Comparison of ENCODE assay signal across 25 cellular contexts in genomic region chr10:15353471-15353870, GRCh38. TPM values are rescaled to one million over a fixed set of nuclear protein-coding genes. Genes with fewer than 3 reads are reported as not detected.
A peak's percentile ranks its signal among the peaks of the same experiment; 100 is the strongest.
DNase-seq lines count a peak whose midpoint lies in the region; ATAC-seq, FAIRE-seq and TF ChIP-seq lines count a peak whose summit lies in the region.
"Had no signal": no experiment of that assay in that cellular context is flagged by ENCODE, and none has a peak within 500 bp of the region (broad histone marks: within the 10 kb centered on the region; RNA-seq: fewer than 3 reads in every experiment).

No MANE protein-coding gene starts in this region.

- H3K36me3 ChIP-seq in HEK293 (ENCODE audit: control insufficient read depth in 2 of 2, insufficient read depth in 1 of 2, low read length in 2 of 2) (no peaks in the 10 kb centered on the region; a peak in 1 of 3 replicates), pancreas (no peaks in the 10 kb centered on the region)

- no peaks in the 10 kb centered on the region for H3K36me3 Mint-ChIP-seq in WTC11
- H3K36me3 Mint-ChIP-seq: CD8-positive, alpha-beta T cell had no signal

- no peaks in the 10 kb centered on the region for H3K27me3 ChIP-seq in pancreas
- H3K27me3 ChIP-seq: BLaER1 treated with 17β-estradiol and CSF1 and Interleukin-3, amounts not matched to agents 10 nM and 100 nM; MG63 had no signal

- no peak for TF ChIP-seq CTCF in HEK293 (tag by site-specific recombination; IDR thresholded peaks at IDR 0.05)
- no peak for TF ChIP-seq CTCF in WTC11 (IDR thresholded peaks at IDR 0.05)
- TF ChIP-seq CTCF in pancreas (IDR thresholded peaks at IDR 0.05): no peak
- no peak for TF ChIP-seq CTCF in RWPE1 (conservative IDR thresholded peaks at IDR 0.05; ENCODE audit: low read depth)

- no peak overlapping the region for H3K27ac Mint-ChIP-seq in WTC11
- H3K27ac Mint-ChIP-seq: CD8-positive, alpha-beta T cell; IgD-negative memory B cell had no signal

- no peaks in the 10 kb centered on the region for H3K27me3 Mint-ChIP-seq in WTC11 (ENCODE audit: low read depth)

- H3K4me1 ChIP-seq in HEK293 (ENCODE audit: control insufficient read depth, insufficient read depth, low read length) (peaks cover 8% of the 10 kb centered on the region), pancreas (peaks cover 0 to 14% (median 9%) of the 10 kb centered on the region in 3 donors)

- peaks cover 19% of the 10 kb centered on the region for H3K4me1 Mint-ChIP-seq in WTC11

- no peaks in the 10 kb centered on the region for H3K9me3 Mint-ChIP-seq in WTC11
- H3K9me3 Mint-ChIP-seq: CD8-positive, alpha-beta T cell; H9; IgD-negative memory B cell had no signal

- no peak for FAIRE-seq in pancreas (lab: Jason Lieb, UNC)
- FAIRE-seq: RCC 7860 had no signal

- H3K4me3 Mint-ChIP-seq in WTC11: no peak overlapping the region
- H3K4me3 Mint-ChIP-seq: CD8-positive, alpha-beta T cell; H9; IgD-negative memory B cell had no signal

- POLR2A ChIA-PET in HEK293 (lab: Yijun Ruan, JAX) (interaction anchor here (0.9 kb wide), 1 partner anchor 10 kb away, joined by 3 read pairs; no protein-coding TSS in a partner anchor), WTC11 (lab: Charles Lee) (no interaction called here), RWPE1 (lab: Yijun Ruan, JAX; ENCODE audit: low non-redundant PET) (no interaction called here)

- DNase-seq in WTC11 (ENCODE audit: low spot score) (no peak), left lobe of liver (ENCODE audit: low spot score) (no peak), pancreas (no peak), RWPE1 (ENCODE audit: low spot score) (no peak), H4 (ENCODE audit: low spot score) (no peak), HuH-7 (ENCODE audit: low spot score) (no peak)
- DNase-seq: Calu3; CD8-positive, alpha-beta T cell; DMS79; H9; Kasumi-1; MG63; NCI-H1048; NCI-H1436; NCI-H2081; NCI-H748 treated with DMSO at 0.1 percent for 48 hours; NK-92 treated with Interleukin-12 subunit alpha and Interleukin-12 subunit beta, amount 100 ng/mL, for 24 hours; Right ventricle myocardium superior; SW 1271 had no signal

- no peak overlapping the region for H3K4me3 ChIP-seq in HEK293 (ENCODE audit: low read depth, low read length)
- no peak overlapping the region for H3K4me3 ChIP-seq in pancreas
- H3K4me3 ChIP-seq: BLaER1 treated with 17β-estradiol and CSF1 and Interleukin-3, amounts not matched to agents 10 nM and 100 nM; MG63 had no signal

- CTCF ChIA-PET in HEK293 (lab: Yijun Ruan, JAX): no interaction called here
- CTCF ChIA-PET in WTC11 (lab: Charles Lee): no interaction called here
- CTCF ChIA-PET in RWPE1 (lab: Yijun Ruan, JAX): no interaction called here

- peak; percentile 38 for ATAC-seq in WTC11
- ATAC-seq in left lobe of liver: peak; percentile 73
- ATAC-seq in pancreas: peak; percentile 55 to 89 (median 79)
- ATAC-seq in GM21825 (IDR thresholded peaks at IDR 0.05; ENCODE audit: unreplicated experiment): no peak
- ATAC-seq: CD8-positive, alpha-beta T cell had no signal

- H3K9me3 ChIP-seq in HEK293 (ENCODE audit: control insufficient read depth, insufficient read depth, low read depth, low read length): no peaks in the 10 kb centered on the region
- no peaks in the 10 kb centered on the region for H3K9me3 ChIP-seq in pancreas
- H3K9me3 ChIP-seq: MG63 had no signal

- H3K27ac ChIP-seq in HEK293 (ENCODE audit: extremely low read depth, low read depth, low read length) (no peak overlapping the region), pancreas (peak overlapping the region in 3 of 4 donors; percentile 7 to 25 (median 15)), RWPE1 (no peak overlapping the region)
- H3K27ac ChIP-seq: BLaER1 treated with 17β-estradiol and CSF1 and Interleukin-3, amounts not matched to agents 10 nM and 100 nM; HL-60 had no signal

- intact Hi-C loops in pancreas (cut with DNase I): no loop called here

- 14 to 24% methylated on average over 5 of the region's 5 CpGs for WGBS in pancreas, 2 donors

TF ChIP-seq in HEK293, 187 proteins besides CTCF, POLR2A, EP300 and RAD21:
- TF ChIP-seq ZNF19 (tag by site-specific recombination; IDR thresholded peaks at IDR 0.05; ENCODE audit: low read depth) (no peak), WT1 (tag by site-specific recombination; IDR thresholded peaks at IDR 0.05) (peak; percentile 71)
TF ChIP-seq in HEK293: peak in this region for 1.

TF ChIP-seq in WTC11, 78 proteins besides CTCF, POLR2A, EP300 and RAD21:
- TF ChIP-seq ATF1 (CRISPR knock-in tag; IDR thresholded peaks at IDR 0.05): no peak
TF ChIP-seq in WTC11: peak in this region for 0.

RNA-seq across cellular contexts. Expression of gene FAM171A1, which starts 17.6 kb away (rescaled TPM):
- total RNA-seq in WTC11 (2021) (29.2 to 33.9 TPM (median 30.1 TPM) in 3 replicates), left lobe of liver (8.6 TPM), pancreas (10 to 100 TPM; 17.8 to 34.1 (median 21.9) TPM)
- 10 to 100 TPM; 12.4 to 21.1 TPM for polyA plus RNA-seq in pancreas
- total RNA-seq in H4 (2014; rRNA removed; shearing (Covaris generic)): 12.1 and 14.8 TPM in 2 replicates

Comparison
In these comparisons a context has a peak if more than half of its experiments do, and no peak if none do; other contexts are left out.
1. H3K27ac ChIP-seq: peak in pancreas (3 of 4); none in HEK293 (single experiment) and RWPE1 (single experiment).